Comparison of ENCODE assay signal across 12 cellular contexts in the genomic region with DNA sequence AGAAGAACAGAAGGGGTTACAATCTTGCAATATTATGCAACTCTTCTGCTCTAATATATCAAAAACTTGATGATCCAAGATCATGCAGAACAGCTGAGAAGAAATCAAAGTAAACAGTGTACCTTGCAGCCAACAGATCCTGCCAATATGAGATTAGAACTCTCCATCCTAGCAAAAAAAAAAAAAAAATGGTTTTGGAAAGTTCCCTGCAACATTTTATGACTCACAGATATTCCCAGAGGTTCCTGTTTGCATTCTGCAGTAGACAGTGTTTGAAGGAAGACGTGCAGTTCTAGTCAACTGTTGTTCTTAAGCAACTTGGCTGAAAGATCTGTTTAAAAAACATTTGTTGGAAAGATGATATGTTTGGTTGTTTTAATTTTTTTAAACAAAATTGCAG.
DNase-seq lines count a peak whose midpoint lies in the region; ATAC-seq and TF ChIP-seq lines count a peak whose summit lies in the region.
"Had no signal": no experiment of that assay in that cellular context is flagged by ENCODE, and none has a peak within 500 bp of the region (broad histone marks: within the 10 kb centered on the region; RNA-seq: fewer than 3 reads in every experiment).

No MANE protein-coding gene starts in this region.

- in situ Hi-C loops in astrocyte of the spinal cord (cut with HindIII; ENCODE audit: low sequenced_read_pairs): no loop called here

- WGBS in gastroesophageal sphincter (ENCODE audit: low coverage in 1 of 2), 2 donors: 8 to 11% methylated on average over 1 of the region's 1 CpG

- H3K4me3 ChIP-seq in astrocyte of the spinal cord (ENCODE audit: low read depth, low read length) (no peak overlapping the region), gastroesophageal sphincter (no peak overlapping the region)
- H3K4me3 ChIP-seq: MG63 had no signal

- H3K4me1 ChIP-seq in gastroesophageal sphincter: peaks cover 3 to 12% (median 3%) of the 10 kb centered on the region in 3 donors

- no peaks in the 10 kb centered on the region for H3K36me3 ChIP-seq in gastroesophageal sphincter

- intact Hi-C loops in sciatic nerve (cut with DNase I): no loop called here

- no peak for TF ChIP-seq POLR2A in gastroesophageal sphincter (IDR thresholded peaks at IDR 0.05)

- TF ChIP-seq CTCF in astrocyte of the spinal cord (IDR thresholded peaks at IDR 0.05; ENCODE audit: low read depth, low read length) (no peak), gastroesophageal sphincter (IDR thresholded peaks at IDR 0.05) (no peak)

- peak; percentile 91 for ATAC-seq in gastroesophageal sphincter
- ATAC-seq in sciatic nerve: peak; percentile 96
- ATAC-seq in GM18858 (IDR thresholded peaks at IDR 0.05; ENCODE audit: unreplicated experiment): no peak
- no peak for ATAC-seq in HG03378 (IDR thresholded peaks at IDR 0.05; ENCODE audit: unreplicated experiment)

- H3K27me3 ChIP-seq in gastroesophageal sphincter: no peaks in the 10 kb centered on the region
- H3K27me3 ChIP-seq: MG63 had no signal

- no peak for TF ChIP-seq EP300 in gastroesophageal sphincter (IDR thresholded peaks at IDR 0.05)

- DNase-seq in AG20443 (ENCODE audit: low spot score) (peak; percentile 61), astrocyte of the spinal cord (ENCODE audit: low read depth, low spot score) (peak; percentile 61), sciatic nerve (ENCODE audit: low spot score) (no peak), DMS153 (lab: John Stamatoyannopoulos, UW) (no peak), OCI-M2 (lab: John Stamatoyannopoulos, UW; ENCODE audit: unreplicated experiment) (no peak)
- DNase-seq: hypothalamus, nucleus accumbens had no signal

- H3K27ac ChIP-seq in gastroesophageal sphincter: peak overlapping the region; percentile 59 to 80 (median 76)
- H3K27ac ChIP-seq: C4-2B had no signal

- H3K9me3 ChIP-seq in gastroesophageal sphincter: no peaks in the 10 kb centered on the region

Comparison
In these comparisons a context has a peak if more than half of its experiments do, and no peak if none do; other contexts are left out.
1. DNase-seq: peak in AG20443 (single experiment) and astrocyte of the spinal cord (single experiment); none in sciatic nerve (single experiment), DMS153 (single experiment) and OCI-M2 (single experiment).
2. ATAC-seq: peak in gastroesophageal sphincter (single experiment) and sciatic nerve (single experiment); none in GM18858 (single experiment) and HG03378 (single experiment).